8 cellular contexts compared by ENCODE assay signal in the genomic region with DNA sequence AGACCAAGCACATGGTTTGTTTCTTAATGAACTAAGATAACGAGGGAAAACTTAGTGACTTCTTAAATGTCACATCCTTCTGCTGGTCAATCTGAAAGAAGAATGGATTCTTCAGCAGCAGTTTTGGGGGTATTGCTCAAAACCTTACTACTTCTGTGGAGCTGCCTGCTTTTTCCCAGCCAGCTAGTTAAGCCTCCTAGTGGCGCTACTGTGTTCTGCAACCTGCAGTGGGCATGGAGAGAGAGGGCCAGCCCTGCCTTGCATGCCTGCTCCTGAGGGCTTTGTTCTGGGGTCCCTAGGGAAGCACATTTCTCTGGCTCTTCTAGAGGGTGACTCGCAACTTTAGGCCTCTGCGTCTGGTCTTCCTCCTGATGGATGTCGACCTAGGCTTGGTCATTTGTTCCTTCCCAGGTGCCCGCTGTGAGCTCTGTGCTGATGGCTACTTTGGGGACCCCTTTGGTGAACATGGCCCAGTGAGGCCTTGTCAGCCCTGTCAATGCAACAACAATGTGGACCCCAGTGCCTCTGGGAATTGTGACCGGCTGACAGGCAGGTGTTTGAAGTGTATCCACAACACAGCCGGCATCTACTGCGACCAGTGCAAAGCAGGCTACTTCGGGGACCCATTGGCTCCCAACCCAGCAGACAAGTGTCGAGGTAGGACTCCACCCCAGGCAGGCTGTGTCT. TPM values are rescaled to one million over a fixed set of nuclear protein-coding genes. Genes with fewer than 3 reads are reported as not detected.
DNase-seq lines count a peak whose midpoint lies in the region; ATAC-seq and TF ChIP-seq lines count a peak whose summit lies in the region.

No MANE protein-coding gene starts in this region.

- no peaks in the 10 kb centered on the region for H3K4me1 ChIP-seq in breast epithelium
- H3K4me1 ChIP-seq in left lung, result no peaks in the 10 kb centered on the region
- H3K4me1 ChIP-seq in thoracic aorta (ENCODE audit: control insufficient read depth in 1 of 2, low read depth in 2 of 2), result no peaks in the 10 kb centered on the region

- H3K36me3 ChIP-seq in breast epithelium (no peaks in the 10 kb centered on the region), left lung (no peaks in the 10 kb centered on the region), thoracic aorta (no peaks in the 10 kb centered on the region)

- DNase-seq in activated CD4-positive, CD25-positive, alpha-beta regulatory T cell treated with anti-CD3 and anti-CD28 coated beads, Interleukin-2, amount 50 U/mL, for 72 hours, result peak; percentile 37
- DNase-seq in activated CD4-positive, CD25-positive, alpha-beta regulatory T cell (lab: John Stamatoyannopoulos, UW), result no peak
- peak; percentile 36 for DNase-seq in RKO (ENCODE audit: low spot score)
- DNase-seq in breast epithelium (ENCODE audit: low spot score in 2 of 2), result no peak
- no peak for DNase-seq in left lung
- no peak for DNase-seq in thoracic aorta (ENCODE audit: low spot score)

- TF ChIP-seq CTCF in breast epithelium (IDR thresholded peaks at IDR 0.05) (peak; percentile 20 to 59 (median 39)), left lung (IDR thresholded peaks at IDR 0.05) (peak; percentile 60 to 85), thoracic aorta (IDR thresholded peaks at IDR 0.05) (peak; percentile 79)

- no peak overlapping the region for H3K4me3 ChIP-seq in breast epithelium
- no peak overlapping the region for H3K4me3 ChIP-seq in left lung
- no peak overlapping the region for H3K4me3 ChIP-seq in thoracic aorta

- intact Hi-C loops in breast epithelium (cut with DNase I; ENCODE audit: low total_unique reads), result no loop called here
- intact Hi-C loops in left lung (cut with DNase I), result loop anchor here in 1 of 2 donors (10.0 kb wide), 1 partner anchor 263 kb away; no protein-coding TSS in a partner anchor

- H3K9me3 ChIP-seq in breast epithelium (no peaks in the 10 kb centered on the region), left lung (no peaks in the 10 kb centered on the region), thoracic aorta (no peaks in the 10 kb centered on the region)

- ATAC-seq in HG02798 (IDR thresholded peaks at IDR 0.05; ENCODE audit: poor library complexity, unreplicated experiment) (peak; percentile 71), left lung (peak; percentile 89), thoracic aorta (ENCODE audit: insufficient number of reproducible peaks, low FRiP score, low read depth) (no peak), GM18858 (IDR thresholded peaks at IDR 0.05; ENCODE audit: unreplicated experiment) (no peak)

- TF ChIP-seq POLR2A in breast epithelium (IDR thresholded peaks at IDR 0.05), result no peak

- H3K27ac ChIP-seq in breast epithelium, result no peak overlapping the region
- no peak overlapping the region for H3K27ac ChIP-seq in left lung
- no peak overlapping the region for H3K27ac ChIP-seq in thoracic aorta

- H3K27me3 ChIP-seq in breast epithelium (no peaks in the 10 kb centered on the region), left lung (no peaks in the 10 kb centered on the region), thoracic aorta (replicated peaks; ENCODE audit: insufficient read depth) (no peaks in the 10 kb centered on the region)

RNA-seq across cellular contexts. Expression of a gene that starts 42.0 kb away (rescaled TPM):
- 10 to 100 TPM in 2 of 3 donors, 1 to 10 TPM in 1; 3.0 to 20.3 (median 16.4) TPM for total RNA-seq in breast epithelium
- total RNA-seq in left lung, result 100 to 1,000 TPM in 1 of 2 donors, 10 to 100 TPM in 1; 46.8 to 104 TPM
- 1 to 10 TPM in 1 of 2 donors, under 1 TPM in 1; 0.54 to 4.5 TPM for total RNA-seq in thoracic aorta

Comparison
In these comparisons a context has a peak if more than half of its experiments do, and no peak if none do; other contexts are left out.
1. DNase-seq: peak in activated CD4-positive, CD25-positive, alpha-beta regulatory T cell treated with anti-CD3 and anti-CD28 coated beads, Interleukin-2, amount 50 U/mL, for 72 hours (single experiment) and RKO (single experiment); none in activated CD4-positive, CD25-positive, alpha-beta regulatory T cell (0 of 4), breast epithelium (0 of 2), left lung (0 of 2) and thoracic aorta (single experiment).
2. ATAC-seq: peak in HG02798 (single experiment) and left lung (single experiment); none in thoracic aorta (single experiment) and GM18858 (single experiment).
3. Peak in every context shown above with its lines, with median percentiles within 50 percentile points of each other: CTCF ChIP-seq.